ENCODE assay signal across 1 cellular context in the genomic region with DNA sequence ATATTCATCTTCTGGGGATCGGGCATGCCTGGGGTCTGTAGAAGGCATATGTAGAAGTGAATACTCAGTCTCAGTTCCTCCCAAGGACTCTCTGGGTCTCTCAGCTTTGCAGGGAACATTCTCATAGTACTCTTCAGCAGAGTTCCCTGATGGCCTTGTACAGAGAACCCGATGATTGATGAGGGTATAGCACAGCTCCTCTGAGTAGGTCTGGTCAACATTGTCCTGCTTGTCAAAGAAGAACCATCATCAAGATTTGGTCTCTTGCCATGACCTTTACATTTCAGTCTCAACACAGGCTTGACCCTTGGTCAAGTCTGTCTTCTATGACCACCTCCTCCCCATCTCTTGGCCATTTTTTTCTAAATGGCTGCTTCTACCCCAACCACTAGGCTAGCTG.
TF ChIP-seq lines count a peak whose summit lies in the region.

No MANE protein-coding gene starts in this region.

TF ChIP-seq in GM12878, 131 proteins besides CTCF, POLR2A, EP300 and RAD21 (continued from another document and continues in another):
- TF ChIP-seq, protein P1, sequence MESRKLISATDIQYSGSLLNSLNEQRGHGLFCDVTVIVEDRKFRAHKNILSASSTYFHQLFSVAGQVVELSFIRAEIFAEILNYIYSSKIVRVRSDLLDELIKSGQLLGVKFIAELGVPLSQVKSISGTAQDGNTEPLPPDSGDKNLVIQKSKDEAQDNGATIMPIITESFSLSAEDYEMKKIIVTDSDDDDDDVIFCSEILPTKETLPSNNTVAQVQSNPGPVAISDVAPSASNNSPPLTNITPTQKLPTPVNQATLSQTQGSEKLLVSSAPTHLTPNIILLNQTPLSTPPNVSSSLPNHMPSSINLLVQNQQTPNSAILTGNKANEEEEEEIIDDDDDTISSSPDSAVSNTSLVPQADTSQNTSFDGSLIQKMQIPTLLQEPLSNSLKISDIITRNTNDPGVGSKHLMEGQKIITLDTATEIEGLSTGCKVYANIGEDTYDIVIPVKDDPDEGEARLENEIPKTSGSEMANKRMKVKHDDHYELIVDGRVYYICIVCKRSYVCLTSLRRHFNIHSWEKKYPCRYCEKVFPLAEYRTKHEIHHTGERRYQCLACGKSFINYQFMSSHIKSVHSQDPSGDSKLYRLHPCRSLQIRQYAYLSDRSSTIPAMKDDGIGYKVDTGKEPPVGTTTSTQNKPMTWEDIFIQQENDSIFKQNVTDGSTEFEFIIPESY (IDR thresholded peaks at IDR 0.05), result no peak
- TF ChIP-seq, protein P2, sequence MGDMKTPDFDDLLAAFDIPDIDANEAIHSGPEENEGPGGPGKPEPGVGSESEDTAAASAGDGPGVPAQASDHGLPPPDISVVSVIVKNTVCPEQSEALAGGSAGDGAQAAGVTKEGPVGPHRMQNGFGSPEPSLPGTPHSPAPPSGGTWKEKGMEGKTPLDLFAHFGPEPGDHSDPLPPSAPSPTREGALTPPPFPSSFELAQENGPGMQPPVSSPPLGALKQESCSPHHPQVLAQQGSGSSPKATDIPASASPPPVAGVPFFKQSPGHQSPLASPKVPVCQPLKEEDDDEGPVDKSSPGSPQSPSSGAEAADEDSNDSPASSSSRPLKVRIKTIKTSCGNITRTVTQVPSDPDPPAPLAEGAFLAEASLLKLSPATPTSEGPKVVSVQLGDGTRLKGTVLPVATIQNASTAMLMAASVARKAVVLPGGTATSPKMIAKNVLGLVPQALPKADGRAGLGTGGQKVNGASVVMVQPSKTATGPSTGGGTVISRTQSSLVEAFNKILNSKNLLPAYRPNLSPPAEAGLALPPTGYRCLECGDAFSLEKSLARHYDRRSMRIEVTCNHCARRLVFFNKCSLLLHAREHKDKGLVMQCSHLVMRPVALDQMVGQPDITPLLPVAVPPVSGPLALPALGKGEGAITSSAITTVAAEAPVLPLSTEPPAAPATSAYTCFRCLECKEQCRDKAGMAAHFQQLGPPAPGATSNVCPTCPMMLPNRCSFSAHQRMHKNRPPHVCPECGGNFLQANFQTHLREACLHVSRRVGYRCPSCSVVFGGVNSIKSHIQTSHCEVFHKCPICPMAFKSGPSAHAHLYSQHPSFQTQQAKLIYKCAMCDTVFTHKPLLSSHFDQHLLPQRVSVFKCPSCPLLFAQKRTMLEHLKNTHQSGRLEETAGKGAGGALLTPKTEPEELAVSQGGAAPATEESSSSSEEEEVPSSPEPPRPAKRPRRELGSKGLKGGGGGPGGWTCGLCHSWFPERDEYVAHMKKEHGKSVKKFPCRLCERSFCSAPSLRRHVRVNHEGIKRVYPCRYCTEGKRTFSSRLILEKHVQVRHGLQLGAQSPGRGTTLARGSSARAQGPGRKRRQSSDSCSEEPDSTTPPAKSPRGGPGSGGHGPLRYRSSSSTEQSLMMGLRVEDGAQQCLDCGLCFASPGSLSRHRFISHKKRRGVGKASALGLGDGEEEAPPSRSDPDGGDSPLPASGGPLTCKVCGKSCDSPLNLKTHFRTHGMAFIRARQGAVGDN (IDR thresholded peaks at IDR 0.05), result peak; percentile 93
- TF ChIP-seq, protein P3, sequence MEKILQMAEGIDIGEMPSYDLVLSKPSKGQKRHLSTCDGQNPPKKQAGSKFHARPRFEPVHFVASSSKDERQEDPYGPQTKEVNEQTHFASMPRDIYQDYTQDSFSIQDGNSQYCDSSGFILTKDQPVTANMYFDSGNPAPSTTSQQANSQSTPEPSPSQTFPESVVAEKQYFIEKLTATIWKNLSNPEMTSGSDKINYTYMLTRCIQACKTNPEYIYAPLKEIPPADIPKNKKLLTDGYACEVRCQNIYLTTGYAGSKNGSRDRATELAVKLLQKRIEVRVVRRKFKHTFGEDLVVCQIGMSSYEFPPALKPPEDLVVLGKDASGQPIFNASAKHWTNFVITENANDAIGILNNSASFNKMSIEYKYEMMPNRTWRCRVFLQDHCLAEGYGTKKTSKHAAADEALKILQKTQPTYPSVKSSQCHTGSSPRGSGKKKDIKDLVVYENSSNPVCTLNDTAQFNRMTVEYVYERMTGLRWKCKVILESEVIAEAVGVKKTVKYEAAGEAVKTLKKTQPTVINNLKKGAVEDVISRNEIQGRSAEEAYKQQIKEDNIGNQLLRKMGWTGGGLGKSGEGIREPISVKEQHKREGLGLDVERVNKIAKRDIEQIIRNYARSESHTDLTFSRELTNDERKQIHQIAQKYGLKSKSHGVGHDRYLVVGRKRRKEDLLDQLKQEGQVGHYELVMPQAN (conservative IDR thresholded peaks at IDR 0.05), result no peak
- no peak for TF ChIP-seq CEBPB (IDR thresholded peaks at IDR 0.05; ENCODE audit: borderline replicate concordance in 1 of 2, low read depth in 2 of 2, low read length in 2 of 2)
- TF ChIP-seq TAF1 (IDR thresholded peaks at IDR 0.05; ENCODE audit: borderline replicate concordance, low read depth, low read length), result no peak
- no peak for TF ChIP-seq EED (IDR thresholded peaks at IDR 0.05; ENCODE audit: low read depth)
- TF ChIP-seq SMAD1 (IDR thresholded peaks at IDR 0.05; ENCODE audit: low read depth, partially characterized antibody), result no peak
- TF ChIP-seq, protein P4, sequence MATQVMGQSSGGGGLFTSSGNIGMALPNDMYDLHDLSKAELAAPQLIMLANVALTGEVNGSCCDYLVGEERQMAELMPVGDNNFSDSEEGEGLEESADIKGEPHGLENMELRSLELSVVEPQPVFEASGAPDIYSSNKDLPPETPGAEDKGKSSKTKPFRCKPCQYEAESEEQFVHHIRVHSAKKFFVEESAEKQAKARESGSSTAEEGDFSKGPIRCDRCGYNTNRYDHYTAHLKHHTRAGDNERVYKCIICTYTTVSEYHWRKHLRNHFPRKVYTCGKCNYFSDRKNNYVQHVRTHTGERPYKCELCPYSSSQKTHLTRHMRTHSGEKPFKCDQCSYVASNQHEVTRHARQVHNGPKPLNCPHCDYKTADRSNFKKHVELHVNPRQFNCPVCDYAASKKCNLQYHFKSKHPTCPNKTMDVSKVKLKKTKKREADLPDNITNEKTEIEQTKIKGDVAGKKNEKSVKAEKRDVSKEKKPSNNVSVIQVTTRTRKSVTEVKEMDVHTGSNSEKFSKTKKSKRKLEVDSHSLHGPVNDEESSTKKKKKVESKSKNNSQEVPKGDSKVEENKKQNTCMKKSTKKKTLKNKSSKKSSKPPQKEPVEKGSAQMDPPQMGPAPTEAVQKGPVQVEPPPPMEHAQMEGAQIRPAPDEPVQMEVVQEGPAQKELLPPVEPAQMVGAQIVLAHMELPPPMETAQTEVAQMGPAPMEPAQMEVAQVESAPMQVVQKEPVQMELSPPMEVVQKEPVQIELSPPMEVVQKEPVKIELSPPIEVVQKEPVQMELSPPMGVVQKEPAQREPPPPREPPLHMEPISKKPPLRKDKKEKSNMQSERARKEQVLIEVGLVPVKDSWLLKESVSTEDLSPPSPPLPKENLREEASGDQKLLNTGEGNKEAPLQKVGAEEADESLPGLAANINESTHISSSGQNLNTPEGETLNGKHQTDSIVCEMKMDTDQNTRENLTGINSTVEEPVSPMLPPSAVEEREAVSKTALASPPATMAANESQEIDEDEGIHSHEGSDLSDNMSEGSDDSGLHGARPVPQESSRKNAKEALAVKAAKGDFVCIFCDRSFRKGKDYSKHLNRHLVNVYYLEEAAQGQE (IDR thresholded peaks at IDR 0.05; ENCODE audit: low read depth, low read length), result no peak
- TF ChIP-seq CHD4 (IDR thresholded peaks at IDR 0.05), result no peak
- TF ChIP-seq EZH2 (IDR thresholded peaks at IDR 0.05; ENCODE audit: borderline replicate concordance, control insufficient read depth, low read depth, low read length), result no peak
- no peak for TF ChIP-seq CBX5 (IDR thresholded peaks at IDR 0.05; ENCODE audit: low read depth)
- no peak for TF ChIP-seq BHLHE40 (IDR thresholded peaks at IDR 0.05; ENCODE audit: borderline replicate concordance in 1 of 2, low read depth in 2 of 2, low read length in 1 of 2)
- TF ChIP-seq ZNF217 (IDR thresholded peaks at IDR 0.05), result no peak
- TF ChIP-seq RCOR1 (conservative IDR thresholded peaks at IDR 0.05; ENCODE audit: low read depth, low read length), result no peak
- TF ChIP-seq RELA (IDR thresholded peaks at IDR 0.05; ENCODE audit: borderline replicate concordance, partially characterized antibody), result no peak
- TF ChIP-seq POLR2AphosphoS5 (IDR thresholded peaks at IDR 0.05; ENCODE audit: low read length), result peak; percentile 64
- TF ChIP-seq, protein P5, sequence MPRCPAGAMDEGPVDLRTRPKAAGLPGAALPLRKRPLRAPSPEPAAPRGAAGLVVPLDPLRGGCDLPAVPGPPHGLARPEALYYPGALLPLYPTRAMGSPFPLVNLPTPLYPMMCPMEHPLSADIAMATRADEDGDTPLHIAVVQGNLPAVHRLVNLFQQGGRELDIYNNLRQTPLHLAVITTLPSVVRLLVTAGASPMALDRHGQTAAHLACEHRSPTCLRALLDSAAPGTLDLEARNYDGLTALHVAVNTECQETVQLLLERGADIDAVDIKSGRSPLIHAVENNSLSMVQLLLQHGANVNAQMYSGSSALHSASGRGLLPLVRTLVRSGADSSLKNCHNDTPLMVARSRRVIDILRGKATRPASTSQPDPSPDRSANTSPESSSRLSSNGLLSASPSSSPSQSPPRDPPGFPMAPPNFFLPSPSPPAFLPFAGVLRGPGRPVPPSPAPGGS (IDR thresholded peaks at IDR 0.05; ENCODE audit: borderline replicate concordance, insufficient read depth, low read depth, low read length, poor library complexity, severe bottlenecking), result peak; percentile 96
- TF ChIP-seq IKZF1 (conservative IDR thresholded peaks at IDR 0.05), result 0 out of 2 replicates have a peak, but pooled peaks have one; percentile 2
- no peak for TF ChIP-seq BCL11A (IDR thresholded peaks at IDR 0.05; ENCODE audit: low read depth, low read length)
- TF ChIP-seq FOS (IDR thresholded peaks at IDR 0.05; ENCODE audit: borderline replicate concordance, extremely low read depth, insufficient read length), result no peak
- no peak for TF ChIP-seq ZNF207 (IDR thresholded peaks at IDR 0.05; ENCODE audit: borderline replicate concordance)
- TF ChIP-seq, protein P6, sequence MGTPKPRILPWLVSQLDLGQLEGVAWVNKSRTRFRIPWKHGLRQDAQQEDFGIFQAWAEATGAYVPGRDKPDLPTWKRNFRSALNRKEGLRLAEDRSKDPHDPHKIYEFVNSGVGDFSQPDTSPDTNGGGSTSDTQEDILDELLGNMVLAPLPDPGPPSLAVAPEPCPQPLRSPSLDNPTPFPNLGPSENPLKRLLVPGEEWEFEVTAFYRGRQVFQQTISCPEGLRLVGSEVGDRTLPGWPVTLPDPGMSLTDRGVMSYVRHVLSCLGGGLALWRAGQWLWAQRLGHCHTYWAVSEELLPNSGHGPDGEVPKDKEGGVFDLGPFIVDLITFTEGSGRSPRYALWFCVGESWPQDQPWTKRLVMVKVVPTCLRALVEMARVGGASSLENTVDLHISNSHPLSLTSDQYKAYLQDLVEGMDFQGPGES (IDR thresholded peaks at IDR 0.05), result no peak
- TF ChIP-seq MYB (IDR thresholded peaks at IDR 0.05; ENCODE audit: borderline replicate concordance, low read depth, low read length), result no peak
- TF ChIP-seq SREBF1 (IDR thresholded peaks at IDR 0.05; ENCODE audit: low read length), result no peak
- no peak for TF ChIP-seq KLF5 (IDR thresholded peaks at IDR 0.05; ENCODE audit: partially characterized antibody)
- no peak for TF ChIP-seq BACH1 (IDR thresholded peaks at IDR 0.05; ENCODE audit: borderline replicate concordance)
- no peak for TF ChIP-seq SUZ12 (IDR thresholded peaks at IDR 0.05; ENCODE audit: unreplicated experiment)
- no peak for TF ChIP-seq SMAD5 (IDR thresholded peaks at IDR 0.05; ENCODE audit: low read depth)
- TF ChIP-seq, protein P7, sequence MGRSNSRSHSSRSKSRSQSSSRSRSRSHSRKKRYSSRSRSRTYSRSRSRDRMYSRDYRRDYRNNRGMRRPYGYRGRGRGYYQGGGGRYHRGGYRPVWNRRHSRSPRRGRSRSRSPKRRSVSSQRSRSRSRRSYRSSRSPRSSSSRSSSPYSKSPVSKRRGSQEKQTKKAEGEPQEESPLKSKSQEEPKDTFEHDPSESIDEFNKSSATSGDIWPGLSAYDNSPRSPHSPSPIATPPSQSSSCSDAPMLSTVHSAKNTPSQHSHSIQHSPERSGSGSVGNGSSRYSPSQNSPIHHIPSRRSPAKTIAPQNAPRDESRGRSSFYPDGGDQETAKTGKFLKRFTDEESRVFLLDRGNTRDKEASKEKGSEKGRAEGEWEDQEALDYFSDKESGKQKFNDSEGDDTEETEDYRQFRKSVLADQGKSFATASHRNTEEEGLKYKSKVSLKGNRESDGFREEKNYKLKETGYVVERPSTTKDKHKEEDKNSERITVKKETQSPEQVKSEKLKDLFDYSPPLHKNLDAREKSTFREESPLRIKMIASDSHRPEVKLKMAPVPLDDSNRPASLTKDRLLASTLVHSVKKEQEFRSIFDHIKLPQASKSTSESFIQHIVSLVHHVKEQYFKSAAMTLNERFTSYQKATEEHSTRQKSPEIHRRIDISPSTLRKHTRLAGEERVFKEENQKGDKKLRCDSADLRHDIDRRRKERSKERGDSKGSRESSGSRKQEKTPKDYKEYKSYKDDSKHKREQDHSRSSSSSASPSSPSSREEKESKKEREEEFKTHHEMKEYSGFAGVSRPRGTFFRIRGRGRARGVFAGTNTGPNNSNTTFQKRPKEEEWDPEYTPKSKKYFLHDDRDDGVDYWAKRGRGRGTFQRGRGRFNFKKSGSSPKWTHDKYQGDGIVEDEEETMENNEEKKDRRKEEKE (IDR thresholded peaks at IDR 0.05), result no peak
- TF ChIP-seq, protein P8, sequence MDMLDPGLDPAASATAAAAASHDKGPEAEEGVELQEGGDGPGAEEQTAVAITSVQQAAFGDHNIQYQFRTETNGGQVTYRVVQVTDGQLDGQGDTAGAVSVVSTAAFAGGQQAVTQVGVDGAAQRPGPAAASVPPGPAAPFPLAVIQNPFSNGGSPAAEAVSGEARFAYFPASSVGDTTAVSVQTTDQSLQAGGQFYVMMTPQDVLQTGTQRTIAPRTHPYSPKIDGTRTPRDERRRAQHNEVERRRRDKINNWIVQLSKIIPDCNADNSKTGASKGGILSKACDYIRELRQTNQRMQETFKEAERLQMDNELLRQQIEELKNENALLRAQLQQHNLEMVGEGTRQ (IDR thresholded peaks at IDR 0.05; ENCODE audit: borderline replicate concordance, low read depth, low read length), result no peak
- TF ChIP-seq MYC (IDR thresholded peaks at IDR 0.05; ENCODE audit: insufficient read depth, insufficient read length, insufficient replicate concordance, low read length, severe bottlenecking), result no peak
- no peak for TF ChIP-seq TBL1XR1 (IDR thresholded peaks at IDR 0.05; ENCODE audit: low read depth, low read length)
- TF ChIP-seq ZNF384 (IDR thresholded peaks at IDR 0.05; ENCODE audit: borderline replicate concordance, low read depth, low read length), result no peak
- no peak for TF ChIP-seq NR2C2 (IDR thresholded peaks at IDR 0.05; ENCODE audit: borderline replicate concordance, control insufficient read depth, insufficient read length, low read depth)
- no peak for TF ChIP-seq NFIC (IDR thresholded peaks at IDR 0.05; ENCODE audit: low read depth, low read length)
- TF ChIP-seq STAT3 (IDR thresholded peaks at IDR 0.05; ENCODE audit: low read depth, low read length), result no peak
- TF ChIP-seq, protein P9, sequence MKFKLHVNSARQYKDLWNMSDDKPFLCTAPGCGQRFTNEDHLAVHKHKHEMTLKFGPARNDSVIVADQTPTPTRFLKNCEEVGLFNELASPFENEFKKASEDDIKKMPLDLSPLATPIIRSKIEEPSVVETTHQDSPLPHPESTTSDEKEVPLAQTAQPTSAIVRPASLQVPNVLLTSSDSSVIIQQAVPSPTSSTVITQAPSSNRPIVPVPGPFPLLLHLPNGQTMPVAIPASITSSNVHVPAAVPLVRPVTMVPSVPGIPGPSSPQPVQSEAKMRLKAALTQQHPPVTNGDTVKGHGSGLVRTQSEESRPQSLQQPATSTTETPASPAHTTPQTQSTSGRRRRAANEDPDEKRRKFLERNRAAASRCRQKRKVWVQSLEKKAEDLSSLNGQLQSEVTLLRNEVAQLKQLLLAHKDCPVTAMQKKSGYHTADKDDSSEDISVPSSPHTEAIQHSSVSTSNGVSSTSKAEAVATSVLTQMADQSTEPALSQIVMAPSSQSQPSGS (IDR thresholded peaks at IDR 0.05; ENCODE audit: low read length), result peak; percentile 55
- peak; percentile 63; the same call in 1 of the 2 replicates for TF ChIP-seq TCF12 (IDR thresholded peaks at IDR 0.05; ENCODE audit: low read depth, low read length)
- no peak for TF ChIP-seq MTA2 (IDR thresholded peaks at IDR 0.05; ENCODE audit: low read depth)
